ENCODE assay signal across 12 cellular contexts in the genomic region with DNA sequence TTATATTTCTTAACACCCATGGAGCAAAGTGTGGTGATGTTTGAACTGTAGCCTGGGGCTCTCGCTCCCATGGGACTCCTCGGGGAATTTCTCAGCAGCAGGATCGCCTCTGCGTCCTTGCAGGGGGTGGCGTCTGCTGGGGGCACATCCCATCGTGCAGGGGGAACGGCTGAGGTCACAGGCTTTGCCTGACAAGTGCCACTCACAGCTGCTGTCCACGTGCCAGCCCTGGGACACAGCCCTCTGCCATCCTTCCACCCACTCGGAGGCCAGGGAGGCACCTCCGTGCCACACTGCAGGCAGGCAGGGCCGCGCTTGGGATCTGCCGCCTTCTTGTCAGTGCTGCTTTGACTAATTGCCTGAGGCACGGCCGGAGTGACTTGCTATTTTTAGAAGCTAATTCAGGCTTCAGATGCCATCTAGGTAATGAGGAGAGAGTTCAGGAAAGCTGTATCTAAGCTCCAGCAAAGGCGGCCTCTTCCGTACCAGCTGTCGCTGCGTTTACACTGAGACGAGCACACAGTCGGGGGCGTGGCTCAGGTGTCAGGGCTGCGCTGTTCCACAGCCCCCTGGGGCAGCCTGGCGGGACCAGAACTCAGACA. TPM values are rescaled to one million over a fixed set of nuclear protein-coding genes. Genes with fewer than 3 reads are reported as not detected.
DNase-seq lines count a peak whose midpoint lies in the region; ATAC-seq and TF ChIP-seq lines count a peak whose summit lies in the region.
"Had no signal": no experiment of that assay in that cellular context is flagged by ENCODE, and none has a peak within 500 bp of the region (broad histone marks: within the 10 kb centered on the region; RNA-seq: fewer than 3 reads in every experiment).

No MANE protein-coding gene starts in this region.

- no peaks in the 10 kb centered on the region for H3K27me3 Mint-ChIP-seq in osteocyte (ENCODE audit: unreplicated experiment)
- no peaks in the 10 kb centered on the region for H3K27me3 Mint-ChIP-seq in activated naive CD8-positive, alpha-beta T cell treated with anti-CD3 and anti-CD28 coated beads for 36 hours
- no peaks in the 10 kb centered on the region for H3K27me3 Mint-ChIP-seq in activated CD4-positive, alpha-beta memory T cell treated with anti-CD3 and anti-CD28 coated beads, Interleukin-2, amount 10 ng/mL, durations not matched to agents 7 days and 5 days
- H3K27me3 Mint-ChIP-seq: CD4-positive, alpha-beta memory T cell; memory B cell had no signal

- no peak for ATAC-seq in GM18498 (IDR thresholded peaks at IDR 0.05; ENCODE audit: unreplicated experiment)

- peak overlapping the region; percentile 52 for H3K27ac Mint-ChIP-seq in osteocyte (ENCODE audit: unreplicated experiment)
- H3K27ac Mint-ChIP-seq in activated naive CD8-positive, alpha-beta T cell treated with anti-CD3 and anti-CD28 coated beads for 36 hours: no peak overlapping the region
- H3K27ac Mint-ChIP-seq in activated CD4-positive, alpha-beta memory T cell treated with anti-CD3 and anti-CD28 coated beads, Interleukin-2, amount 10 ng/mL, durations not matched to agents 7 days and 5 days: no peak overlapping the region
- H3K27ac Mint-ChIP-seq: activated naive CD4-positive, alpha-beta T cell treated with anti-CD3 and anti-CD28 coated beads for 36 hours; CD4-positive, alpha-beta memory T cell; memory B cell had no signal

- POLR2A ChIA-PET in activated CD4-positive, alpha-beta memory T cell treated with anti-CD3 and anti-CD28 coated beads, Interleukin-2, amount 10 ng/mL, durations not matched to agents 7 days and 5 days (lab: Charles Lee): no interaction called here

- H3K4me1 Mint-ChIP-seq in osteocyte (ENCODE audit: unreplicated experiment): peaks cover 30% of the 10 kb centered on the region
- no peaks in the 10 kb centered on the region for H3K4me1 Mint-ChIP-seq in activated naive CD8-positive, alpha-beta T cell treated with anti-CD3 and anti-CD28 coated beads for 36 hours
- H3K4me1 Mint-ChIP-seq in activated CD4-positive, alpha-beta memory T cell treated with anti-CD3 and anti-CD28 coated beads, Interleukin-2, amount 10 ng/mL, durations not matched to agents 7 days and 5 days: no peaks in the 10 kb centered on the region
- H3K4me1 Mint-ChIP-seq: CD4-positive, alpha-beta memory T cell; memory B cell had no signal

- H3K36me3 Mint-ChIP-seq in osteocyte (ENCODE audit: unreplicated experiment): peaks cover 33% of the 10 kb centered on the region
- H3K36me3 Mint-ChIP-seq in activated naive CD8-positive, alpha-beta T cell treated with anti-CD3 and anti-CD28 coated beads for 36 hours: peaks cover 36% of the 10 kb centered on the region
- H3K36me3 Mint-ChIP-seq in activated CD4-positive, alpha-beta memory T cell treated with anti-CD3 and anti-CD28 coated beads, Interleukin-2, amount 10 ng/mL, durations not matched to agents 7 days and 5 days (ENCODE audit: low read depth): peaks cover 71% of the 10 kb centered on the region

- CTCF ChIA-PET in activated CD4-positive, alpha-beta memory T cell treated with anti-CD3 and anti-CD28 coated beads, Interleukin-2, amount 10 ng/mL, durations not matched to agents 7 days and 5 days (lab: Charles Lee): no interaction called here

- DNase-seq in DMS79 treated with DMSO at 0.1 percent for 48 hours (lab: John Stamatoyannopoulos, UW): peak; percentile 48
- peak; percentile 46 for DNase-seq in NCI-H510A treated with DMSO at 0.1 percent for 48 hours (lab: John Stamatoyannopoulos, UW)
- peak; percentile 60 for DNase-seq in epithelial cell of esophagus (ENCODE audit: low read depth)
- no peak for DNase-seq in osteocyte (ENCODE audit: extremely low spot score, unreplicated experiment)
- DNase-seq in activated naive CD8-positive, alpha-beta T cell treated with anti-CD3 and anti-CD28 coated beads for 36 hours: no peak
- no peak for DNase-seq in activated CD4-positive, alpha-beta memory T cell treated with anti-CD3 and anti-CD28 coated beads, Interleukin-2, amount 10 ng/mL, durations not matched to agents 7 days and 5 days
- DNase-seq in Kasumi-1 (lab: John Stamatoyannopoulos, UW): no peak
- DNase-seq: activated naive CD4-positive, alpha-beta T cell treated with anti-CD3 and anti-CD28 coated beads for 36 hours; CD4-positive, alpha-beta memory T cell; erythroblast had no signal

- no peak overlapping the region for H3K4me3 Mint-ChIP-seq in osteocyte (ENCODE audit: unreplicated experiment)
- H3K4me3 Mint-ChIP-seq in activated naive CD8-positive, alpha-beta T cell treated with anti-CD3 and anti-CD28 coated beads for 36 hours: no peak overlapping the region
- no peak overlapping the region for H3K4me3 Mint-ChIP-seq in activated CD4-positive, alpha-beta memory T cell treated with anti-CD3 and anti-CD28 coated beads, Interleukin-2, amount 10 ng/mL, durations not matched to agents 7 days and 5 days
- H3K4me3 Mint-ChIP-seq: activated naive CD4-positive, alpha-beta T cell treated with anti-CD3 and anti-CD28 coated beads for 36 hours; CD4-positive, alpha-beta memory T cell; memory B cell had no signal

- TF ChIP-seq CTCF in epithelial cell of esophagus (IDR thresholded peaks at IDR 0.05; ENCODE audit: insufficient read depth, low read depth, low read length, missing control alignments) (no peak), osteocyte (IDR thresholded peaks at IDR 0.05) (no peak)

- H3K4me3 ChIP-seq in epithelial cell of esophagus (ENCODE audit: low read length): no peak overlapping the region

- no peaks in the 10 kb centered on the region for H3K9me3 Mint-ChIP-seq in osteocyte (ENCODE audit: unreplicated experiment)
- H3K9me3 Mint-ChIP-seq in activated naive CD8-positive, alpha-beta T cell treated with anti-CD3 and anti-CD28 coated beads for 36 hours: no peaks in the 10 kb centered on the region
- H3K9me3 Mint-ChIP-seq in activated CD4-positive, alpha-beta memory T cell treated with anti-CD3 and anti-CD28 coated beads, Interleukin-2, amount 10 ng/mL, durations not matched to agents 7 days and 5 days: no peaks in the 10 kb centered on the region
- H3K9me3 Mint-ChIP-seq: memory B cell had no signal

RNA-seq across cellular contexts. Expression of gene PITRM1, which starts 45.7 kb away (rescaled TPM):
- total RNA-seq in osteocyte: 76.5 and 78.7 TPM in 2 replicates
- 10 to 100 TPM; 75.3 to 75.5 TPM for total RNA-seq in activated naive CD8-positive, alpha-beta T cell treated with anti-CD3 and anti-CD28 coated beads for 36 hours
- 10 to 100 TPM; 53.7 to 56.7 TPM for total RNA-seq in activated CD4-positive, alpha-beta memory T cell treated with anti-CD3 and anti-CD28 coated beads, Interleukin-2, amount 10 ng/mL, durations not matched to agents 7 days and 5 days

RNA-seq across cellular contexts. Expression of gene PFKP, which starts 59.5 kb away (rescaled TPM):
- 150 and 158 TPM in 2 replicates for total RNA-seq in osteocyte
- total RNA-seq in activated naive CD8-positive, alpha-beta T cell treated with anti-CD3 and anti-CD28 coated beads for 36 hours: 100 to 1,000 TPM; 231 to 242 TPM
- total RNA-seq in activated CD4-positive, alpha-beta memory T cell treated with anti-CD3 and anti-CD28 coated beads, Interleukin-2, amount 10 ng/mL, durations not matched to agents 7 days and 5 days: 100 to 1,000 TPM; 214 to 215 TPM

Comparison
In these comparisons a context has a peak if more than half of its experiments do, and no peak if none do; other contexts are left out.
1. DNase-seq: peak in DMS79 treated with DMSO at 0.1 percent for 48 hours (single experiment), NCI-H510A treated with DMSO at 0.1 percent for 48 hours (single experiment) and epithelial cell of esophagus (single experiment); none in osteocyte (single experiment), activated naive CD8-positive, alpha-beta T cell treated with anti-CD3 and anti-CD28 coated beads for 36 hours (single experiment), activated CD4-positive, alpha-beta memory T cell treated with anti-CD3 and anti-CD28 coated beads, Interleukin-2, amount 10 ng/mL, durations not matched to agents 7 days and 5 days (single experiment) and Kasumi-1 (0 of 2).